ENCODE assay signal across 18 cellular contexts in genomic region chr9:133400292-133400691, GRCh38.
"Had no signal": no experiment of that assay in that cellular context is flagged by ENCODE, and none has a peak within 500 bp of the region (broad histone marks: within the 10 kb centered on the region; RNA-seq: fewer than 3 reads in every experiment).

No MANE protein-coding gene starts in this region.

- ATAC-seq: activated naive CD4-positive, alpha-beta T cell treated with anti-CD3 and anti-CD28 coated beads, Interleukin-2, amount 50 U/mL, for 72 hours; lower lobe of right lung; natural killer cell; sciatic nerve had no signal

- H3K79me2 ChIP-seq: parathyroid adenoma had no signal

- H3K27ac ChIP-seq: adrenal gland, breast epithelium, coronary artery, lower lobe of right lung, neutrophil, parathyroid adenoma, testis had no signal

- H3K9me3 ChIP-seq: adrenal gland, breast epithelium, lower lobe of right lung, neutrophil, testis had no signal

- H3K4me2 ChIP-seq: smooth muscle cell had no signal

- DNase-seq: activated B cell treated with CpG ODN at 0.5 μM for 24 hours; activated CD4-positive, alpha-beta memory T cell treated with anti-CD3 and anti-CD28 coated beads for 36 hours; activated CD4-positive, alpha-beta T cell treated with anti-CD3 and anti-CD28 coated beads for 4 hours; activated gamma-delta T cell treated with Interleukin-2 at 50 U/mL for 16 hours; activated T-cell treated with anti-CD3 and anti-CD28 coated beads for 4 hours; adrenal gland; hypothalamus; lower lobe of right lung; natural killer cell; stimulated activated CD4-positive, alpha-beta T cell treated with anti-CD3 and anti-CD28 coated beads, Interleukin-4, amount 100 ng/mL, for 1 hour; testis had no signal

- H3K27me3 ChIP-seq: testis had no signal

- H3K4me3 ChIP-seq: adrenal gland, breast epithelium, coronary artery, lower lobe of right lung, smooth muscle cell, testis had no signal

- H2AFZ ChIP-seq: parathyroid adenoma had no signal

- H3K4me1 ChIP-seq: breast epithelium, lower lobe of right lung, parathyroid adenoma, testis had no signal

- H3K36me3 ChIP-seq: breast epithelium had no signal

- H3K9ac ChIP-seq: parathyroid adenoma had no signal
